Comparison of ENCODE assay signal across 16 cellular contexts in genomic region chr13:74025369-74025768, GRCh38.
DNase-seq lines count a peak whose midpoint lies in the region; ATAC-seq and TF ChIP-seq lines count a peak whose summit lies in the region.
"Had no signal": no experiment of that assay in that cellular context is flagged by ENCODE, and none has a peak within 500 bp of the region (broad histone marks: within the 10 kb centered on the region; RNA-seq: fewer than 3 reads in every experiment).

No MANE protein-coding gene starts in this region.

- peaks cover 24% of the 10 kb centered on the region for H3K36me3 Mint-ChIP-seq in activated naive CD4-positive, alpha-beta T cell treated with anti-CD3 and anti-CD28 coated beads, Interleukin-2, amount 50 U/mL, for 24 hours
- H3K36me3 Mint-ChIP-seq in activated naive CD8-positive, alpha-beta T cell treated with anti-CD3 and anti-CD28 coated beads for 36 hours, result peaks cover 35% of the 10 kb centered on the region

- H3K9me3 Mint-ChIP-seq in activated naive CD4-positive, alpha-beta T cell treated with anti-CD3 and anti-CD28 coated beads, Interleukin-2, amount 50 U/mL, for 24 hours, result peaks cover 20% of the 10 kb centered on the region
- H3K9me3 Mint-ChIP-seq in activated naive CD8-positive, alpha-beta T cell treated with anti-CD3 and anti-CD28 coated beads for 36 hours, result peaks cover 23% of the 10 kb centered on the region

- peak overlapping the region; percentile 57 for H3K27ac Mint-ChIP-seq in activated naive CD4-positive, alpha-beta T cell treated with anti-CD3 and anti-CD28 coated beads, Interleukin-2, amount 50 U/mL, for 24 hours
- H3K27ac Mint-ChIP-seq in activated naive CD8-positive, alpha-beta T cell treated with anti-CD3 and anti-CD28 coated beads for 36 hours, result peak overlapping the region; percentile 75

- intact Hi-C loops in transverse colon (cut with DNase I; ENCODE audit: low total_unique reads), result no loop called here

- peaks cover 94% of the 10 kb centered on the region for H3K4me1 Mint-ChIP-seq in activated naive CD4-positive, alpha-beta T cell treated with anti-CD3 and anti-CD28 coated beads, Interleukin-2, amount 50 U/mL, for 24 hours
- peaks cover 66% of the 10 kb centered on the region for H3K4me1 Mint-ChIP-seq in activated naive CD8-positive, alpha-beta T cell treated with anti-CD3 and anti-CD28 coated beads for 36 hours

- no peaks in the 10 kb centered on the region for H3K27me3 Mint-ChIP-seq in activated naive CD4-positive, alpha-beta T cell treated with anti-CD3 and anti-CD28 coated beads, Interleukin-2, amount 50 U/mL, for 24 hours
- no peaks in the 10 kb centered on the region for H3K27me3 Mint-ChIP-seq in activated naive CD8-positive, alpha-beta T cell treated with anti-CD3 and anti-CD28 coated beads for 36 hours

- no peaks in the 10 kb centered on the region for H3K27me3 ChIP-seq in transverse colon
- H3K27me3 ChIP-seq: vagina had no signal

- no peak for TF ChIP-seq EP300 in transverse colon (IDR thresholded peaks at IDR 0.05; ENCODE audit: low read depth)

- H3K9me3 ChIP-seq in transverse colon, result no peaks in the 10 kb centered on the region
- H3K9me3 ChIP-seq: vagina had no signal

- no peaks in the 10 kb centered on the region for H3K36me3 ChIP-seq in transverse colon
- H3K36me3 ChIP-seq: vagina had no signal

- TF ChIP-seq CTCF in transverse colon (IDR thresholded peaks at IDR 0.05), result no peak

- no peak for DNase-seq in activated naive CD4-positive, alpha-beta T cell treated with anti-CD3 and anti-CD28 coated beads, Interleukin-2, amount 50 U/mL, for 16 hours
- DNase-seq in activated naive CD8-positive, alpha-beta T cell treated with anti-CD3 and anti-CD28 coated beads for 36 hours, result no peak
- no peak for DNase-seq in transverse colon
- no peak for DNase-seq in SHP77 (lab: John Stamatoyannopoulos, UW)
- no peak for DNase-seq in NCI-H1436 treated with DMSO at 0.1 percent for 48 hours (lab: John Stamatoyannopoulos, UW)
- no peak for DNase-seq in NCI-H774 (lab: John Stamatoyannopoulos, UW)
- DNase-seq: COR-L47; Kasumi-1; mammary epithelial cell; NCI-H2227 treated with DMSO at 0.1 percent for 48 hours; stimulated activated naive CD4-positive, alpha-beta T cell treated with Interleukin-2 at 50 U/mL for 16 hours; T-helper 2 cell had no signal

- peak overlapping the region in 3 of 4 donors; percentile 38 to 47 (median 47) for H3K27ac ChIP-seq in transverse colon
- H3K27ac ChIP-seq: vagina had no signal

- no peak overlapping the region for H3K4me3 ChIP-seq in transverse colon
- H3K4me3 ChIP-seq: vagina had no signal

- ATAC-seq in HG02852 (IDR thresholded peaks at IDR 0.05; ENCODE audit: unreplicated experiment), result peak; percentile 35
- ATAC-seq: WTC11 had no signal

- peaks cover 0 to 37% (median 13%) of the 10 kb centered on the region in 4 donors for H3K4me1 ChIP-seq in transverse colon
- H3K4me1 ChIP-seq: vagina had no signal

- in situ Hi-C loops in transverse colon (cut with MboI; ENCODE audit: low pct_ligation_motif_present in 1 of 4, low pct_unique_long_range_greater_than_20kb in 1 of 4, low sequenced_read_pairs in 3 of 4), result no loop called here

- WGBS in transverse colon (ENCODE audit: low coverage in 1 of 2), 2 donors, result 36 to 48% methylated on average over 3 of the region's 3 CpGs

- no peak for TF ChIP-seq POLR2A in transverse colon (IDR thresholded peaks at IDR 0.05)

- H3K4me3 Mint-ChIP-seq in activated naive CD4-positive, alpha-beta T cell treated with anti-CD3 and anti-CD28 coated beads, Interleukin-2, amount 50 U/mL, for 24 hours, result peak overlapping the region; percentile 72
- H3K4me3 Mint-ChIP-seq in activated naive CD8-positive, alpha-beta T cell treated with anti-CD3 and anti-CD28 coated beads for 36 hours, result no peak overlapping the region
